In the genomic region with DNA sequence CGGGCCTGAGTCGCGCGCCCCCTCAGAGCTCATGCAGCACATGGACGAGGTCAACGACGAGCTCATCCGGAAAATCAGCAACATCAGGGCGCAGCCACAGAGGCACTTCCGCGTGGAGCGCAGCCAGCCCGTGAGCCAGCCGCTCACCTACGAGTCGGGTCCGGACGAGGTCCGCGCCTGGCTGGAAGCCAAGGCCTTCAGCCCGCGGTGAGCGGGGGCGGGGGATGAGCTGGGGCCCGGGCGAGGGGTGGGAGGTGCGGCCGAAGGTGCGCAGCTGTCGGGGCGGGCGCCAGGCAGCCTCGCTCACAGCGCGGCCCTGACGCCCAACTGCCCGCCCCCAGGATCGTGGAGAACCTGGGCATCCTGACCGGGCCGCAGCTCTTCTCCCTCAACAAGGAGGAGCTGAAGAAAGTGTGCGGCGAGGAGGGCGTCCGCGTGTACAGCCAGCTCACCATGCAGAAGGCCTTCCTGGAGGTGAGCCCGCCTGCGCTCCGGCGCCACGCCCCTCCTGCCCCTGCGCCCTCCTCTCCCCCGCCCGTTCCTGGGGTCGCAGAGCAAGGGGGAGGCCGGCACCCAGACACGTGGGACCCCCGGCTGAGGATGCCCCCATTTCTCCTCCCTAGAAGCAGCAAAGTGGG, we compare ENCODE assay signal across 1 cellular context.
TF ChIP-seq lines count a peak whose summit lies in the region.

No MANE protein-coding gene starts in this region.

TF ChIP-seq in endothelial cell of umbilical vein, 7 proteins besides CTCF, POLR2A, EP300 and RAD21 (continued from another document):
- TF ChIP-seq FOS (IDR thresholded peaks at IDR 0.05; ENCODE audit: borderline replicate concordance, insufficient read depth, low read length) = no peak
- TF ChIP-seq JUN (IDR thresholded peaks at IDR 0.05; ENCODE audit: borderline replicate concordance, insufficient read depth, insufficient read length, low read depth) = no peak
- TF ChIP-seq EZH2 (IDR thresholded peaks at IDR 0.05; ENCODE audit: borderline replicate concordance, low read depth, low read length, severe bottlenecking) = no peak
